ENCODE assay signal across 13 cellular contexts in the genomic region with DNA sequence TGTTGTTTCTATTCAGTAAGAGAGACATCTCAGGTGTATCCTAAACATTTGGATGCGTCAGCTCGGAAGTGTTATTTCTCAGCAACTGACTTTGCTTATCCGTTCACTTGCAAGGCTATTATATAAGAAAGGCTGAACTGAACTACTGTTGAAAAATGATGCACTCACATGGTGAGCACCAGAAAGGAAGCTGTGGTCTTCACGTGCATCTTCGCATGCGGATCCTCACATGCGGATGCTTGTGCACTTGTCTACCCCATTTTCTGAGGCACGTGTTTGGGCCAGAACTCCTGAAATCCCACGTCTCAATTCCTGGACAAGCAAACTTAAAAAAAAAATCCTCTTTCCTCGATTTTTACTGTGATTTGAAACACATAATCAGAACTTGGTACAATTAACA.
"Had no signal": no experiment of that assay in that cellular context is flagged by ENCODE, and none has a peak within 500 bp of the region (broad histone marks: within the 10 kb centered on the region; RNA-seq: fewer than 3 reads in every experiment).

No MANE protein-coding gene starts in this region.

- H3K9me3 ChIP-seq: right lobe of liver, SJCRH30, upper lobe of right lung had no signal

- H3K4me3 Mint-ChIP-seq: activated CD4-positive, alpha-beta T cell treated with anti-CD3 and anti-CD28 coated beads, Interleukin-2, amount 10 ng/mL, durations not matched to agents 7 days and 5 days; activated naive CD4-positive, alpha-beta T cell treated with anti-CD3 and anti-CD28 coated beads, Interleukin-2, amount 10 ng/mL, durations not matched to agents 7 days and 5 days; neural crest cell; stimulated activated effector memory CD8-positive, alpha-beta T cell treated with anti-CD3 and anti-CD28 coated beads, Interleukin-12 subunit alpha, Interleukin-12 subunit beta, amount 100 ng/mL, for 72 hours had no signal

- DNase-seq: activated CD4-positive, alpha-beta T cell treated with anti-CD3 and anti-CD28 coated beads, Interleukin-2, amount 10 ng/mL, durations not matched to agents 7 days and 5 days; activated CD8-positive, alpha-beta memory T cell treated with anti-CD3 and anti-CD28 coated beads, Interleukin-2, amount 50 U/mL, for 48 hours; activated naive CD4-positive, alpha-beta T cell treated with anti-CD3 and anti-CD28 coated beads, Interleukin-2, amount 10 ng/mL, durations not matched to agents 7 days and 5 days; erythroblast; kidney glomerular epithelial cell; mesendoderm; right lobe of liver; SJCRH30; substantia nigra; T-helper 2 cell; upper lobe of right lung had no signal

- ATAC-seq: right lobe of liver; stimulated activated effector memory CD8-positive, alpha-beta T cell treated with anti-CD3 and anti-CD28 coated beads, Interleukin-12 subunit alpha, Interleukin-12 subunit beta, amount 100 ng/mL, for 72 hours; upper lobe of right lung had no signal

- H3K27ac Mint-ChIP-seq: activated CD4-positive, alpha-beta T cell treated with anti-CD3 and anti-CD28 coated beads, Interleukin-2, amount 10 ng/mL, durations not matched to agents 7 days and 5 days; activated naive CD4-positive, alpha-beta T cell treated with anti-CD3 and anti-CD28 coated beads, Interleukin-2, amount 10 ng/mL, durations not matched to agents 7 days and 5 days; stimulated activated effector memory CD8-positive, alpha-beta T cell treated with anti-CD3 and anti-CD28 coated beads, Interleukin-12 subunit alpha, Interleukin-12 subunit beta, amount 100 ng/mL, for 72 hours had no signal

- H3K9me3 Mint-ChIP-seq: activated CD4-positive, alpha-beta T cell treated with anti-CD3 and anti-CD28 coated beads, Interleukin-2, amount 10 ng/mL, durations not matched to agents 7 days and 5 days; activated naive CD4-positive, alpha-beta T cell treated with anti-CD3 and anti-CD28 coated beads, Interleukin-2, amount 10 ng/mL, durations not matched to agents 7 days and 5 days; neural crest cell; stimulated activated effector memory CD8-positive, alpha-beta T cell treated with anti-CD3 and anti-CD28 coated beads, Interleukin-12 subunit alpha, Interleukin-12 subunit beta, amount 100 ng/mL, for 72 hours had no signal

- H3K36me3 ChIP-seq: right lobe of liver, SJCRH30, upper lobe of right lung had no signal

- H3K27me3 Mint-ChIP-seq: activated CD4-positive, alpha-beta T cell treated with anti-CD3 and anti-CD28 coated beads, Interleukin-2, amount 10 ng/mL, durations not matched to agents 7 days and 5 days; activated naive CD4-positive, alpha-beta T cell treated with anti-CD3 and anti-CD28 coated beads, Interleukin-2, amount 10 ng/mL, durations not matched to agents 7 days and 5 days had no signal

- H3K36me3 Mint-ChIP-seq: activated naive CD4-positive, alpha-beta T cell treated with anti-CD3 and anti-CD28 coated beads, Interleukin-2, amount 10 ng/mL, durations not matched to agents 7 days and 5 days; stimulated activated effector memory CD8-positive, alpha-beta T cell treated with anti-CD3 and anti-CD28 coated beads, Interleukin-12 subunit alpha, Interleukin-12 subunit beta, amount 100 ng/mL, for 72 hours had no signal

- H3K4me1 Mint-ChIP-seq: activated CD4-positive, alpha-beta T cell treated with anti-CD3 and anti-CD28 coated beads, Interleukin-2, amount 10 ng/mL, durations not matched to agents 7 days and 5 days; activated naive CD4-positive, alpha-beta T cell treated with anti-CD3 and anti-CD28 coated beads, Interleukin-2, amount 10 ng/mL, durations not matched to agents 7 days and 5 days; stimulated activated effector memory CD8-positive, alpha-beta T cell treated with anti-CD3 and anti-CD28 coated beads, Interleukin-12 subunit alpha, Interleukin-12 subunit beta, amount 100 ng/mL, for 72 hours had no signal

- H3K4me3 ChIP-seq: right lobe of liver, SJCRH30, upper lobe of right lung had no signal

- H3K27me3 ChIP-seq: right lobe of liver, SJCRH30, upper lobe of right lung had no signal

- H3K4me1 ChIP-seq: right lobe of liver had no signal

- H3K27ac ChIP-seq: right lobe of liver, SJCRH30, upper lobe of right lung had no signal
